Comparison of ENCODE assay signal across 21 cellular contexts in genomic region chr16:48330133-48330846, GRCh38. TPM values are rescaled to one million over a fixed set of nuclear protein-coding genes. Genes with fewer than 3 reads are reported as not detected.
DNase-seq lines count a peak whose midpoint lies in the region; ATAC-seq, FAIRE-seq and TF ChIP-seq lines count a peak whose summit lies in the region.
"Had no signal": no experiment of that assay in that cellular context is flagged by ENCODE, and none has a peak within 500 bp of the region (broad histone marks: within the 10 kb centered on the region; RNA-seq: fewer than 3 reads in every experiment).

No MANE protein-coding gene starts in this region.

- peaks cover 10% of the 10 kb centered on the region for H3K36me3 ChIP-seq in astrocyte (ENCODE audit: insufficient read depth, low read length)
- H3K36me3 ChIP-seq in keratinocyte (ENCODE audit: control insufficient read depth in 2 of 2, extremely low read depth in 1 of 2, insufficient read depth in 2 of 2, low read length in 2 of 2) = peaks cover 10 to 12% of the 10 kb centered on the region in 2 experiments
- H3K36me3 ChIP-seq: uterus had no signal

- no peak overlapping the region for H2AFZ ChIP-seq in astrocyte (ENCODE audit: low read depth, low read length)
- no peak overlapping the region for H2AFZ ChIP-seq in keratinocyte (ENCODE audit: control insufficient read depth, low read length)

- in situ Hi-C loops in G401 (cut with HindIII; ENCODE audit: low sequenced_read_pairs) = no loop called here

- H3K27me3 ChIP-seq in astrocyte (ENCODE audit: insufficient read depth, low read length) (no peaks in the 10 kb centered on the region), keratinocyte (ENCODE audit: control insufficient read depth, extremely low read depth, insufficient read depth, low read length) (no peaks in the 10 kb centered on the region)
- H3K27me3 ChIP-seq: SJCRH30, uterus had no signal

- FAIRE-seq in astrocyte (lab: Jason Lieb, UNC) (no peak), keratinocyte (lab: Jason Lieb, UNC) (peak; percentile 36)
- FAIRE-seq: D721Med, G401.6 had no signal

- peak; percentile 35 for DNase-seq in AG08396 (ENCODE audit: low spot score)
- peak; percentile 23 for DNase-seq in G401 (ENCODE audit: low spot score)
- DNase-seq in astrocyte (ENCODE audit: low read depth) = no peak
- no peak for DNase-seq in keratinocyte (ENCODE audit: low read depth, low spot score)
- DNase-seq in medulla oblongata (ENCODE audit: extremely low spot score) = no peak
- no peak for DNase-seq in NCI-H2107 treated with DMSO at 0.1 percent for 48 hours (lab: John Stamatoyannopoulos, UW; ENCODE audit: unreplicated experiment)
- no peak for DNase-seq in midbrain (lab: John Stamatoyannopoulos, UW)
- DNase-seq: activated effector memory CD4-positive, alpha-beta T cell treated with anti-CD3 and anti-CD28 coated beads, Interleukin-2, amount 50 U/mL, for 16 hours; NCI-H1105 treated with DMSO at 0.1 percent for 48 hours; NCI-H69; PC-3; SJCRH30; stimulated activated CD4-positive, alpha-beta T cell treated with anti-CD3 and anti-CD28 coated beads, Interleukin-4, amount 100 ng/mL, for 1 hour; uterus had no signal

- H3K4me3 ChIP-seq in astrocyte (ENCODE audit: insufficient read depth, low read depth, low read length) = no peak overlapping the region
- no peak overlapping the region for H3K4me3 ChIP-seq in keratinocyte (ENCODE audit: control insufficient read depth in 2 of 3, extremely low read depth in 1 of 3, insufficient read depth in 2 of 3, low read depth in 1 of 3, low read length in 3 of 3)
- H3K4me3 ChIP-seq: SJCRH30, skin epidermis, uterus had no signal

- no peak overlapping the region for H3K4me3 Mint-ChIP-seq in astrocyte (ENCODE audit: unreplicated experiment)
- no peak overlapping the region for H3K4me3 Mint-ChIP-seq in activated T-helper 17 cell treated with anti-CD3 and anti-CD28 coated beads, Interleukin-2, amount 50 U/mL, for 72 hours
- H3K4me3 Mint-ChIP-seq: natural killer cell treated with Interleukin-12 subunit alpha and Interleukin-12 subunit beta and Interleukin-15 and Interleukin-18, amount 100 ng/mL, for 72 hours; T-helper 2 cell treated with Interferon-gamma antibody and Interleukin-4, amounts not matched to agents 5 μg/mL and 100 μg/mL, for 36 hours had no signal

- H3K27ac Mint-ChIP-seq in astrocyte (ENCODE audit: unreplicated experiment) = peak overlapping the region; percentile 1
- H3K27ac Mint-ChIP-seq in activated T-helper 17 cell treated with anti-CD3 and anti-CD28 coated beads, Interleukin-2, amount 50 U/mL, for 72 hours = no peak overlapping the region
- H3K27ac Mint-ChIP-seq: natural killer cell treated with Interleukin-12 subunit alpha and Interleukin-12 subunit beta and Interleukin-15 and Interleukin-18, amount 100 ng/mL, for 72 hours; T-helper 2 cell treated with Interferon-gamma antibody and Interleukin-4, amounts not matched to agents 5 μg/mL and 100 μg/mL, for 36 hours had no signal

- no peak overlapping the region for H3K4me2 ChIP-seq in astrocyte (ENCODE audit: low read length)
- no peak overlapping the region for H3K4me2 ChIP-seq in keratinocyte (ENCODE audit: control insufficient read depth, extremely low read depth, insufficient read depth, low read depth, low read length)

- H3K36me3 Mint-ChIP-seq in astrocyte (ENCODE audit: low read depth, unreplicated experiment) = peaks cover 10% of the 10 kb centered on the region
- H3K36me3 Mint-ChIP-seq in activated T-helper 17 cell treated with anti-CD3 and anti-CD28 coated beads, Interleukin-2, amount 50 U/mL, for 72 hours (ENCODE audit: low read depth) = peaks cover 43% of the 10 kb centered on the region
- H3K36me3 Mint-ChIP-seq: natural killer cell treated with Interleukin-12 subunit alpha and Interleukin-12 subunit beta and Interleukin-15 and Interleukin-18, amount 100 ng/mL, for 72 hours had no signal

- dilution Hi-C loops in keratinocyte (cut with MboI; ENCODE audit: extremely low pct_ligation_motif_present, low sequenced_read_pairs) = no loop called here

- TF ChIP-seq CTCF in astrocyte (IDR thresholded peaks at IDR 0.05; ENCODE audit: insufficient read depth, low read depth, low read length) = no peak
- no peak for TF ChIP-seq CTCF in keratinocyte (optimal IDR thresholded peaks at IDR 0.05 in 1 of 3, IDR thresholded peaks at IDR 0.05 in 1 of 3, conservative IDR thresholded peaks at IDR 0.05 in 1 of 3; ENCODE audit: extremely low read depth in 1 of 3, insufficient read depth in 2 of 3, low read length in 3 of 3)

- peaks cover 6% of the 10 kb centered on the region for H3K4me1 Mint-ChIP-seq in astrocyte (ENCODE audit: low read depth, unreplicated experiment)
- H3K4me1 Mint-ChIP-seq in activated T-helper 17 cell treated with anti-CD3 and anti-CD28 coated beads, Interleukin-2, amount 50 U/mL, for 72 hours = peaks cover 4% of the 10 kb centered on the region

- peaks cover 2% of the 10 kb centered on the region for H3K9me1 ChIP-seq in keratinocyte (ENCODE audit: control insufficient read depth, extremely low read depth, insufficient read depth, low read length)

- H4K20me1 ChIP-seq in astrocyte (ENCODE audit: insufficient read depth, low read length) (peaks cover 15% of the 10 kb centered on the region), keratinocyte (ENCODE audit: control insufficient read depth, extremely low read depth, insufficient read depth, low read length) (no peaks in the 10 kb centered on the region)

- H3K4me1 ChIP-seq in astrocyte (ENCODE audit: insufficient read depth, low read length) (no peaks in the 10 kb centered on the region), keratinocyte (ENCODE audit: control insufficient read depth, extremely low read depth, insufficient read depth, low read length) (no peaks in the 10 kb centered on the region)
- H3K4me1 ChIP-seq: SJCRH30, uterus had no signal

- H3K9me3 Mint-ChIP-seq in astrocyte (ENCODE audit: unreplicated experiment) = no peaks in the 10 kb centered on the region
- no peaks in the 10 kb centered on the region for H3K9me3 Mint-ChIP-seq in activated T-helper 17 cell treated with anti-CD3 and anti-CD28 coated beads, Interleukin-2, amount 50 U/mL, for 72 hours
- H3K9me3 Mint-ChIP-seq: natural killer cell treated with Interleukin-12 subunit alpha and Interleukin-12 subunit beta and Interleukin-15 and Interleukin-18, amount 100 ng/mL, for 72 hours; T-helper 2 cell treated with Interferon-gamma antibody and Interleukin-4, amounts not matched to agents 5 μg/mL and 100 μg/mL, for 36 hours had no signal

- H3K79me2 ChIP-seq in astrocyte (ENCODE audit: insufficient read depth, low read length) = no peaks in the 10 kb centered on the region
- no peaks in the 10 kb centered on the region for H3K79me2 ChIP-seq in keratinocyte (ENCODE audit: control insufficient read depth, insufficient read depth, low read length)

- no peaks in the 10 kb centered on the region for H3K27me3 Mint-ChIP-seq in astrocyte (ENCODE audit: low read depth, unreplicated experiment)
- H3K27me3 Mint-ChIP-seq in activated T-helper 17 cell treated with anti-CD3 and anti-CD28 coated beads, Interleukin-2, amount 50 U/mL, for 72 hours = no peaks in the 10 kb centered on the region
- H3K27me3 Mint-ChIP-seq: natural killer cell treated with Interleukin-12 subunit alpha and Interleukin-12 subunit beta and Interleukin-15 and Interleukin-18, amount 100 ng/mL, for 72 hours had no signal

- no peak for ATAC-seq in activated T-helper 17 cell treated with anti-CD3 and anti-CD28 coated beads, Interleukin-2, amount 50 U/mL, for 72 hours (replicated peaks)
- ATAC-seq: HCT116; natural killer cell treated with Interleukin-12 subunit alpha and Interleukin-12 subunit beta and Interleukin-15 and Interleukin-18, amount 100 ng/mL, for 72 hours; PC-3 had no signal

- H3K9me3 ChIP-seq in astrocyte (ENCODE audit: insufficient read depth, low read depth, low read length) = no peaks in the 10 kb centered on the region
- no peaks in the 10 kb centered on the region for H3K9me3 ChIP-seq in keratinocyte (ENCODE audit: control insufficient read depth, low read depth, low read length)
- H3K9me3 ChIP-seq: SJCRH30, uterus had no signal

- H3K9ac ChIP-seq in astrocyte (ENCODE audit: low read length) (no peak overlapping the region), keratinocyte (ENCODE audit: control insufficient read depth, extremely low read depth, insufficient read depth, low read length) (no peak overlapping the region)

- no peak overlapping the region for H3K27ac ChIP-seq in astrocyte (ENCODE audit: low read depth, low read length)
- no peak overlapping the region for H3K27ac ChIP-seq in keratinocyte (ENCODE audit: control insufficient read depth, insufficient read depth, low read length)
- H3K27ac ChIP-seq: SJCRH30, uterus had no signal

RNA-seq across cellular contexts. Expression of gene SIAH1, which starts 54.9 kb away (rescaled TPM):
- total RNA-seq in G401 (2014; rRNA removed; shearing (Covaris generic)) = 11.1 and 21.3 TPM in 2 replicates
- 22.5 and 24.4 TPM in 2 replicates for total RNA-seq in astrocyte
- polyA plus RNA-seq in keratinocyte = 14.4 to 19.0 TPM (median 15.4 TPM) in 3 replicates
- polyA plus RNA-seq in keratinocyte (2011; ENCODE audit: low read depth) = 9.1 TPM
- polyA plus RNA-seq in keratinocyte (2011; cell fraction: cytosol; rRNA removed) = 8.8 and 15.0 TPM in 2 replicates
- 25.0 and 29.5 TPM in 2 replicates for polyA plus RNA-seq in keratinocyte (2011; cell fraction: nucleus; rRNA removed)
- polyA plus RNA-seq in keratinocyte (2012; ENCODE audit: low replicate concordance) = 11.0 and 29.4 TPM in 2 replicates
- polyA minus RNA-seq in keratinocyte = 9.1 to 22.1 TPM (median 20.8 TPM) in 3 replicates
- 15.2 TPM for polyA minus RNA-seq in keratinocyte (2011; cell fraction: cytosol; rRNA and poly(A)+ RNA removed)
- 13.3 and 21.3 TPM in 2 replicates for polyA minus RNA-seq in keratinocyte (2011; cell fraction: nucleus; rRNA and poly(A)+ RNA removed)
- 10 to 100 TPM; 15.0 to 16.5 TPM for total RNA-seq in activated T-helper 17 cell treated with anti-CD3 and anti-CD28 coated beads, Interleukin-2, amount 50 U/mL, for 72 hours

Comparison
In these comparisons a context has a peak if more than half of its experiments do, and no peak if none do; other contexts are left out.
1. DNase-seq: peak in AG08396 (single experiment) and G401 (single experiment); none in astrocyte (single experiment), keratinocyte (single experiment), medulla oblongata (single experiment), NCI-H2107 treated with DMSO at 0.1 percent for 48 hours (single experiment) and midbrain (single experiment).